In the genomic region with DNA sequence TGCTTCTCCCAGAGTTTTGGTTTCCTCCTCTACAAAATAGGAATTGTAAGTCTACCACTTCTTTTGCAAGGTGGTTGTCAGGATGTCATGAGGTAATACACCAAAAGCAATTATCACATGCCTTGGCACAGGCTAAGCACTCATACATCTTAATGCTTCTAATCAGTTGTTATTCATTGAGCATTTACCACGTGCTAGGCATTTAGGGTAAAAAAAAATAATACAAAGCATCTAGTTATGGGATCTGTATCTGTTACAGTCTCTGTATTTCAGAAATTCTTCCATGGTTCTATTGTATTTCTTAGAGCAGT, we compare ENCODE assay signal across 24 cellular contexts. TPM values are rescaled to one million over a fixed set of nuclear protein-coding genes. Genes with fewer than 3 reads are reported as not detected.
A peak's percentile ranks its signal among the peaks of the same experiment; 100 is the strongest.
DNase-seq lines count a peak whose midpoint lies in the region; FAIRE-seq and TF ChIP-seq lines count a peak whose summit lies in the region.
"Had no signal": no experiment of that assay in that cellular context is flagged by ENCODE, and none has a peak within 500 bp of the region (broad histone marks: within the 10 kb centered on the region; RNA-seq: fewer than 3 reads in every experiment).

No MANE protein-coding gene starts in this region.

- FAIRE-seq in endothelial cell of umbilical vein (lab: Jason Lieb, UNC) (no peak), H54 (lab: Jason Lieb, UNC) (no peak)
- FAIRE-seq: keratinocyte had no signal

- H3K9me3 ChIP-seq in endothelial cell of umbilical vein (replicated peaks; ENCODE audit: control insufficient read depth, insufficient read depth, low read length): no peaks in the 10 kb centered on the region
- H3K9me3 ChIP-seq in subcutaneous abdominal adipose tissue (ENCODE audit: control insufficient read depth in 5 of 5, low read length in 5 of 5): no peaks in the 10 kb centered on the region
- H3K9me3 ChIP-seq: sigmoid colon, testis had no signal

- H2AFZ ChIP-seq in KMS-11 (ENCODE audit: low read depth): no peak overlapping the region
- no peak overlapping the region for H2AFZ ChIP-seq in endothelial cell of umbilical vein (ENCODE audit: low read depth, low read length)

- peaks cover 100% of the 10 kb centered on the region for H3K4me1 ChIP-seq in KMS-11 (ENCODE audit: low read depth, poor library complexity, severe bottlenecking)
- H3K4me1 ChIP-seq in endothelial cell of umbilical vein (ENCODE audit: control insufficient read depth, extremely low read depth, insufficient read depth, low read length): peaks cover 77% of the 10 kb centered on the region
- H3K4me1 ChIP-seq in subcutaneous abdominal adipose tissue (ENCODE audit: control insufficient read depth in 5 of 5, insufficient read depth in 5 of 5, low read length in 5 of 5): peaks cover 12 to 68% (median 31%) of the 10 kb centered on the region in 5 donors

- peak overlapping the region; percentile 9; the same call in 1 of the 2 replicates for H3K9ac ChIP-seq in KMS-11
- no peak overlapping the region for H3K9ac ChIP-seq in endothelial cell of umbilical vein (replicated peaks; ENCODE audit: extremely low read depth, insufficient read depth, low read length)
- no peak overlapping the region for H3K9ac ChIP-seq in subcutaneous abdominal adipose tissue (ENCODE audit: low read length in 5 of 5)

- intact Hi-C loops in endothelial cell of umbilical vein (cut with micrococcal nuclease): loop anchor here (1.0 to 2.0 kb wide), 2 partner anchors 15 to 32 kb away; no protein-coding TSS in a partner anchor

- TF ChIP-seq POLR2A in endothelial cell of umbilical vein (IDR thresholded peaks at IDR 0.05; ENCODE audit: low read depth, low read length) (no peak), H54 (IDR thresholded peaks at IDR 0.05; ENCODE audit: low read depth, low read length) (no peak)

- H3K27me3 ChIP-seq in KMS-11 (ENCODE audit: insufficient read depth, low read depth): no peaks in the 10 kb centered on the region
- H3K27me3 ChIP-seq in endothelial cell of umbilical vein (ENCODE audit: control insufficient read depth in 2 of 2, insufficient read depth in 2 of 2, low read length in 2 of 2): no peaks in the 10 kb centered on the region
- no peaks in the 10 kb centered on the region for H3K27me3 ChIP-seq in subcutaneous abdominal adipose tissue (ENCODE audit: control insufficient read depth in 5 of 5, insufficient read depth in 4 of 5, low read length in 5 of 5)
- H3K27me3 ChIP-seq: sigmoid colon, testis had no signal

- no peak for TF ChIP-seq CTCF in KMS-11 (conservative IDR thresholded peaks at IDR 0.05; ENCODE audit: low read depth, low read length)
- no peak for TF ChIP-seq CTCF in endothelial cell of umbilical vein (IDR thresholded peaks at IDR 0.05; ENCODE audit: extremely low read depth in 1 of 2, insufficient read depth in 1 of 2, low read depth in 1 of 2, low read length in 2 of 2)

- POLR2A ChIA-PET in endothelial cell of umbilical vein (lab: Charles Lee): interaction anchor here (1.0 kb wide), 1 partner anchor 14 kb away, joined by 6 read pairs; no protein-coding TSS in a partner anchor

- H3K36me3 ChIP-seq in KMS-11 (ENCODE audit: insufficient read depth) (no peaks in the 10 kb centered on the region), endothelial cell of umbilical vein (ENCODE audit: control insufficient read depth in 2 of 2, extremely low read depth in 1 of 2, insufficient read depth in 2 of 2, low read length in 2 of 2) (no peaks in the 10 kb centered on the region), subcutaneous abdominal adipose tissue (ENCODE audit: control insufficient read depth in 5 of 5, insufficient read depth in 5 of 5, low read length in 5 of 5) (no peaks in the 10 kb centered on the region)
- H3K36me3 ChIP-seq: sigmoid colon had no signal

- CTCF ChIA-PET in endothelial cell of umbilical vein (lab: Charles Lee): interaction anchor here (0.8 to 1.6 kb wide), 2 partner anchors 17 to 163 kb away, joined by 4 to 11 read pairs; no protein-coding TSS in a partner anchor

- H4K20me1 ChIP-seq in KMS-11 (ENCODE audit: insufficient read depth) (no peaks in the 10 kb centered on the region), endothelial cell of umbilical vein (replicated peaks; ENCODE audit: control insufficient read depth, extremely low read depth, insufficient read depth, low read length) (no peaks in the 10 kb centered on the region)

- H3K4me3 ChIP-seq in KMS-11 (IDR thresholded peaks at IDR 0.05; ENCODE audit: insufficient read depth, low read depth, low read length) (no peak overlapping the region), endothelial cell of umbilical vein (replicated peaks in 1 of 3; ENCODE audit: insufficient read depth in 1 of 3, low read depth in 1 of 3, low read length in 3 of 3) (no peak overlapping the region), subcutaneous abdominal adipose tissue (ENCODE audit: low read depth in 1 of 5, low read length in 5 of 5) (peak overlapping the region in 1 of 5 donors; percentile 28)
- H3K4me3 ChIP-seq: sigmoid colon, testis had no signal

- H3K4me2 ChIP-seq in KMS-11 (peak overlapping the region; percentile 95), endothelial cell of umbilical vein (ENCODE audit: insufficient read depth, low read length) (peak overlapping the region; percentile 2)

- H3K9me1 ChIP-seq in endothelial cell of umbilical vein (replicated peaks; ENCODE audit: control insufficient read depth, extremely low read depth, insufficient read depth, low read length): no peaks in the 10 kb centered on the region

- H3K27ac ChIP-seq in KMS-11 (peak overlapping the region; percentile 68), endothelial cell of umbilical vein (ENCODE audit: insufficient read depth, low read depth, low read length) (no peak overlapping the region), subcutaneous abdominal adipose tissue (ENCODE audit: low read depth, low read length) (peak overlapping the region; percentile 67)
- H3K27ac ChIP-seq: 22Rv1, epithelial cell of prostate, testis had no signal

- BruUV-seq in endothelial cell of umbilical vein (replicated peaks; lab: Mats Ljungman, UMichigan): no TSS peak

- peaks cover 67% of the 10 kb centered on the region for H3K79me2 ChIP-seq in KMS-11 (ENCODE audit: insufficient read depth, low read depth)
- peaks cover 14% of the 10 kb centered on the region for H3K79me2 ChIP-seq in endothelial cell of umbilical vein (ENCODE audit: control insufficient read depth, insufficient read depth, low read length)

- dilution Hi-C loops in endothelial cell of umbilical vein (cut with MboI; ENCODE audit: extremely low pct_ligation_motif_present, low sequenced_read_pairs): no loop called here

- DNase-seq in DMS 273 (lab: John Stamatoyannopoulos, UW; ENCODE audit: unreplicated experiment) (peak; percentile 24), DMS 273 treated with DMSO at 0.1 percent for 48 hours (lab: John Stamatoyannopoulos, UW) (no peak), endothelial cell of umbilical vein (ENCODE audit: low read depth, low spot score) (no peak), SK-N-DZ (ENCODE audit: low spot score) (no peak), NCI-H345 (lab: John Stamatoyannopoulos, UW) (no peak), H54 (ENCODE audit: insufficient read length, low spot score) (no peak)
- DNase-seq: activated CD4-positive, alpha-beta T cell treated with anti-CD3 and anti-CD28 coated beads, Interleukin-2, amount 50 U/mL, for 1 hour; activated gamma-delta T cell treated with Interleukin-2 at 50 U/mL for 16 hours; activated T-cell treated with anti-CD3 and anti-CD28 coated beads, Interleukin-2, amount 50 U/mL, for 4 hours; CD4-positive, alpha-beta T cell; effector CD4-positive, alpha-beta T cell; NCI-H1436; NCI-H2081 treated with DMSO at 0.1 percent for 48 hours; NCI-H446; sigmoid colon; stimulated activated CD4-positive, alpha-beta T cell treated with anti-CD3 and anti-CD28 coated beads, Interleukin-15, amount 100 ng/mL, for 24 hours; stimulated activated naive B cell treated with anti-CD40 and anti-IgM and Interleukin-4, amounts not matched to agents 10 μg/mL and 1 μg/mL and 100 μg/mL, for 72 hours; T-helper 9 cell; testis had no signal

TF ChIP-seq in endothelial cell of umbilical vein, 7 proteins besides CTCF, POLR2A, EP300 and RAD21:
- TF ChIP-seq JUN (IDR thresholded peaks at IDR 0.05; ENCODE audit: borderline replicate concordance, insufficient read depth, insufficient read length, low read depth): no peak
- no peak for TF ChIP-seq EZH2 (IDR thresholded peaks at IDR 0.05; ENCODE audit: borderline replicate concordance, low read depth, low read length, severe bottlenecking)
- TF ChIP-seq POLR2AphosphoS5 (IDR thresholded peaks at IDR 0.05; ENCODE audit: insufficient read depth, low read depth, low read length): no peak
- no peak for TF ChIP-seq FOS (IDR thresholded peaks at IDR 0.05; ENCODE audit: borderline replicate concordance, insufficient read depth, low read length)
- TF ChIP-seq, protein P1, sequence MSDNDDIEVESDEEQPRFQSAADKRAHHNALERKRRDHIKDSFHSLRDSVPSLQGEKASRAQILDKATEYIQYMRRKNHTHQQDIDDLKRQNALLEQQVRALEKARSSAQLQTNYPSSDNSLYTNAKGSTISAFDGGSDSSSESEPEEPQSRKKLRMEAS (IDR thresholded peaks at IDR 0.05; ENCODE audit: insufficient read depth, insufficient read length): no peak
- TF ChIP-seq MYC (IDR thresholded peaks at IDR 0.05; ENCODE audit: low read depth, low read length): no peak
- no peak for TF ChIP-seq GATA2 (IDR thresholded peaks at IDR 0.05; ENCODE audit: insufficient read depth, insufficient read length, low read depth, low read length)

RNA-seq across cellular contexts. Expression of a gene that starts 1.5 kb away (rescaled TPM):
- 17.7 and 35.9 TPM in 2 replicates for total RNA-seq in endothelial cell of umbilical vein
- polyA plus RNA-seq in endothelial cell of umbilical vein: 11.3 and 13.2 TPM in 2 replicates
- 9.4 and 9.9 TPM in 2 replicates for polyA plus RNA-seq in endothelial cell of umbilical vein (2011; cell fraction: cytosol; rRNA removed)
- 44.5 and 49.7 TPM in 2 replicates for polyA plus RNA-seq in endothelial cell of umbilical vein (2011; cell fraction: nucleus; rRNA removed)
- polyA plus RNA-seq in endothelial cell of umbilical vein (2012): 19.5 and 21.1 TPM in 2 replicates
- polyA minus RNA-seq in endothelial cell of umbilical vein: 11.9 and 23.9 TPM in 2 replicates
- not detected for polyA minus RNA-seq in endothelial cell of umbilical vein (2011; cell fraction: cytosol; rRNA and poly(A)+ RNA removed)
- polyA minus RNA-seq in endothelial cell of umbilical vein (2011; cell fraction: nucleus; rRNA and poly(A)+ RNA removed): 35.4 and 40.4 TPM in 2 replicates
- 39.2 and 43.0 TPM in 2 replicates for polyA plus RNA-seq in SK-N-DZ (2014; cell fraction: cytosol; rRNA removed)
- 52.6 and 56.4 TPM in 2 replicates for polyA plus RNA-seq in SK-N-DZ (2014; cell fraction: nucleus; rRNA removed)
